In genomic region chr1:71093938-71094337, GRCh38 we compare ENCODE assay signal across 1 cellular context.
TF ChIP-seq lines count a peak whose summit lies in the region.

No MANE protein-coding gene starts in this region.

TF ChIP-seq in GM12878, 131 proteins besides CTCF, POLR2A, EP300 and RAD21 (continued from another document):
- TF ChIP-seq PKNOX1 (IDR thresholded peaks at IDR 0.05): no peak
